ENCODE assay signal across 24 cellular contexts in the genomic region with DNA sequence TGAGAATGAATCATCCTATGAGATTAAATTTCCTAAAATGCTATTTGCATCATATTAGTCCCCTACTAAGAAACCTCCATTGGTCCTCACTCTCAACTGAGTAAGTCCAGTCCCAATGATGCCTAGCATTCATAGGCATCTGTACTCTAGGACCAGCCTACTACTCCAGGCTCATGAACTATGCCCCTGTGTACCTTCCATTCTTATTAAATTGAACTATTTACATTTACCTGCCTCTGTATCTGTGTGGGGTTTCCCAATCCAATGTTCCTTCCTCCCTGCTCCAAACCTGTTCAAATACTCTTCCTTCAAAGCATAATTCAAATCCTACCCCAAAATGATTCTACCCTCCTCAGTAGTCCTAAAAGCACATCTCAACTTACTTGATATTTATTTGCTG. TPM values are rescaled to one million over a fixed set of nuclear protein-coding genes. Genes with fewer than 3 reads are reported as not detected.
A peak's percentile ranks its signal among the peaks of the same experiment; 100 is the strongest.
DNase-seq lines count a peak whose midpoint lies in the region; ATAC-seq and TF ChIP-seq lines count a peak whose summit lies in the region.
"Had no signal": no experiment of that assay in that cellular context is flagged by ENCODE, and none has a peak within 500 bp of the region (broad histone marks: within the 10 kb centered on the region; RNA-seq: fewer than 3 reads in every experiment).

No MANE protein-coding gene starts in this region.

- H3F3A ChIP-seq in GM23248 (ENCODE audit: insufficient read depth): peaks cover 28% of the 10 kb centered on the region

- no peaks in the 10 kb centered on the region for H3K9me3 Mint-ChIP-seq in activated naive CD8-positive, alpha-beta T cell treated with anti-CD3 and anti-CD28 coated beads, Interleukin-2, amount 10 ng/mL, durations not matched to agents 7 days and 5 days
- no peaks in the 10 kb centered on the region for H3K9me3 Mint-ChIP-seq in naive thymus-derived CD4-positive, alpha-beta T cell
- H3K9me3 Mint-ChIP-seq: central memory CD8-positive, alpha-beta T cell had no signal

- POLR2A ChIA-PET in activated naive CD8-positive, alpha-beta T cell treated with anti-CD3 and anti-CD28 coated beads, Interleukin-2, amount 10 ng/mL, durations not matched to agents 7 days and 5 days (lab: Charles Lee): no interaction called here
- POLR2A ChIA-PET in naive thymus-derived CD4-positive, alpha-beta T cell (lab: Charles Lee): interaction anchor here (0.6 kb wide), 1 partner anchor 137 kb away, joined by 3 read pairs; no protein-coding TSS in a partner anchor

- H4K91ac ChIP-seq in neuronal stem cell (ENCODE audit: low read depth, low read length, poor library complexity): no peak overlapping the region

- in situ Hi-C loops in GM23248 (cut with MboI): no loop called here

- H3K9me3 ChIP-seq in BLaER1 treated with 17β-estradiol and CSF1 and Interleukin-3, amounts not matched to agents 10 nM and 100 nM (replicated peaks in 1 of 11): no peaks in the 10 kb centered on the region
- H3K9me3 ChIP-seq in GM23248 (ENCODE audit: low read depth): no peaks in the 10 kb centered on the region
- no peaks in the 10 kb centered on the region for H3K9me3 ChIP-seq in naive thymus-derived CD4-positive, alpha-beta T cell (ENCODE audit: control insufficient read depth in 2 of 3, low read length in 3 of 3)
- H3K9me3 ChIP-seq in prostate gland: no peaks in the 10 kb centered on the region
- no peaks in the 10 kb centered on the region for H3K9me3 ChIP-seq in neuronal stem cell (replicated peaks in 1 of 2; ENCODE audit: control insufficient read depth in 2 of 2, insufficient read depth in 1 of 2, low read depth in 1 of 2, low read length in 2 of 2)
- H3K9me3 ChIP-seq: Caco-2, left ventricle myocardium inferior, mucosa of descending colon, spleen, stomach, tibial nerve had no signal

- H3K4me3 ChIP-seq in BLaER1 treated with 17β-estradiol and CSF1 and Interleukin-3, amounts not matched to agents 10 nM and 100 nM: peak overlapping the region in 2 of 10 experiments; percentile 14 to 29; a peak in 2 of 20 replicates
- H3K4me3 ChIP-seq in GM23248: no peak overlapping the region
- H3K4me3 ChIP-seq in naive thymus-derived CD4-positive, alpha-beta T cell (ENCODE audit: low read length): no peak overlapping the region
- no peak overlapping the region for H3K4me3 ChIP-seq in prostate gland
- no peak overlapping the region for H3K4me3 ChIP-seq in neuronal stem cell (ENCODE audit: low read length in 2 of 2)
- H3K4me3 ChIP-seq: dorsolateral prefrontal cortex, left ventricle myocardium inferior, mucosa of descending colon, spleen, stomach, tibial nerve had no signal

- no peak overlapping the region for H2BK12ac ChIP-seq in neuronal stem cell (ENCODE audit: low read length)

- peaks cover 0 to 28% (median 20%) of the 10 kb centered on the region in 11 experiments; a peak in 14 of 22 replicates for H3K36me3 ChIP-seq in BLaER1 treated with 17β-estradiol and CSF1 and Interleukin-3, amounts not matched to agents 10 nM and 100 nM
- no peaks in the 10 kb centered on the region for H3K36me3 ChIP-seq in GM23248 (ENCODE audit: low read depth)
- H3K36me3 ChIP-seq in naive thymus-derived CD4-positive, alpha-beta T cell (ENCODE audit: control insufficient read depth in 2 of 3, insufficient read depth in 3 of 3, low read length in 3 of 3): peaks cover 0 to 3% (median 0%) of the 10 kb centered on the region in 3 experiments
- no peaks in the 10 kb centered on the region for H3K36me3 ChIP-seq in prostate gland
- H3K36me3 ChIP-seq in neuronal stem cell (replicated peaks in 1 of 2; ENCODE audit: control insufficient read depth in 2 of 2, insufficient read depth in 2 of 2, low read length in 2 of 2): peaks cover 0 to 3% of the 10 kb centered on the region in 2 donors
- H3K36me3 ChIP-seq: left ventricle myocardium inferior, spleen, stomach, tibial nerve had no signal

- H3K4me2 ChIP-seq in BLaER1 treated with 17β-estradiol and CSF1 and Interleukin-3, amounts not matched to agents 10 nM and 100 nM: peak overlapping the region; percentile 39 to 90 (median 86); a peak in 21 of 22 replicates
- H3K4me2 ChIP-seq in GM23248 (ENCODE audit: unreplicated experiment) (no peak overlapping the region), neuronal stem cell (ENCODE audit: insufficient read depth, low read length, poor library complexity, severe bottlenecking) (no peak overlapping the region)

- H3K4ac ChIP-seq in neuronal stem cell (ENCODE audit: low read length): no peak overlapping the region

- no peaks in the 10 kb centered on the region for H3K27me3 ChIP-seq in BLaER1 treated with 17β-estradiol and CSF1 and Interleukin-3, amounts not matched to agents 10 nM and 100 nM
- H3K27me3 ChIP-seq in GM23248 (replicated peaks; ENCODE audit: insufficient read depth) (no peaks in the 10 kb centered on the region), prostate gland (replicated peaks; ENCODE audit: insufficient read depth) (no peaks in the 10 kb centered on the region), neuronal stem cell (ENCODE audit: control insufficient read depth in 3 of 3, insufficient read depth in 3 of 3, low read depth in 1 of 3, low read length in 3 of 3) (no peaks in the 10 kb centered on the region)
- no peaks in the 10 kb centered on the region for H3K27me3 ChIP-seq in naive thymus-derived CD4-positive, alpha-beta T cell (ENCODE audit: control insufficient read depth in 2 of 2, insufficient read depth in 2 of 2, low read length in 2 of 2)
- H3K27me3 ChIP-seq: dorsolateral prefrontal cortex, spleen, stomach, tibial nerve had no signal

- intact Hi-C loops in naive thymus-derived CD4-positive, alpha-beta T cell (cut with micrococcal nuclease): loop anchor here in 1 of 2 donors (5.0 kb wide), 3 partner anchors 70 to 1470 kb away; partner anchors contain the start of gene RASGRP3
- intact Hi-C loops in prostate gland (cut with DNase I): no loop called here

- H3K4me1 ChIP-seq in BLaER1 treated with 17β-estradiol and CSF1 and Interleukin-3, amounts not matched to agents 10 nM and 100 nM: peaks cover 28 to 57% (median 33%) of the 10 kb centered on the region in 10 experiments
- H3K4me1 ChIP-seq in GM23248 (ENCODE audit: insufficient read depth) (peaks cover 23% of the 10 kb centered on the region), prostate gland (replicated peaks) (peaks cover 8% of the 10 kb centered on the region), neuronal stem cell (ENCODE audit: control insufficient read depth in 2 of 2, insufficient read depth in 1 of 2, low read depth in 1 of 2, low read length in 2 of 2) (peaks cover 0 to 2% of the 10 kb centered on the region in 2 donors)
- H3K4me1 ChIP-seq in naive thymus-derived CD4-positive, alpha-beta T cell (ENCODE audit: control insufficient read depth in 2 of 2, insufficient read depth in 2 of 2, low read length in 2 of 2): peaks cover 28 to 40% of the 10 kb centered on the region in 2 donors

- H3K4me1 Mint-ChIP-seq in activated naive CD8-positive, alpha-beta T cell treated with anti-CD3 and anti-CD28 coated beads, Interleukin-2, amount 10 ng/mL, durations not matched to agents 7 days and 5 days: peaks cover 40% of the 10 kb centered on the region
- peaks cover 52 to 78% (median 71%) of the 10 kb centered on the region in 7 donors for H3K4me1 Mint-ChIP-seq in naive thymus-derived CD4-positive, alpha-beta T cell

- no peak overlapping the region for H3K27ac ChIP-seq in BLaER1 treated with 17β-estradiol and CSF1 and Interleukin-3, amounts not matched to agents 10 nM and 100 nM
- H3K27ac ChIP-seq in GM23248 (no peak overlapping the region), prostate gland (no peak overlapping the region), neuronal stem cell (replicated peaks; ENCODE audit: low read length) (no peak overlapping the region)
- no peak overlapping the region for H3K27ac ChIP-seq in naive thymus-derived CD4-positive, alpha-beta T cell (ENCODE audit: low read depth, low read length)
- H3K27ac ChIP-seq: dorsolateral prefrontal cortex, left ventricle myocardium inferior, spleen, stomach, tibial nerve had no signal

- no peak overlapping the region for H3K18ac ChIP-seq in neuronal stem cell (ENCODE audit: low read length)

- peaks cover 76% of the 10 kb centered on the region for H3K79me2 ChIP-seq in GM23248 (ENCODE audit: insufficient read depth)

- peak; percentile 5 for DNase-seq in GM23248
- no peak for DNase-seq in activated naive CD8-positive, alpha-beta T cell treated with anti-CD3 and anti-CD28 coated beads, Interleukin-2, amount 10 ng/mL, durations not matched to agents 7 days and 5 days
- DNase-seq in naive thymus-derived CD4-positive, alpha-beta T cell: no peak
- no peak for DNase-seq in prostate gland (ENCODE audit: low spot score)
- DNase-seq in stimulated activated naive CD4-positive, alpha-beta T cell treated with Interleukin-2 at 50 U/mL for 16 hours (lab: John Stamatoyannopoulos, UW): no peak
- no peak for DNase-seq in neuronal stem cell (ENCODE audit: low spot score)
- no peak for DNase-seq in HuH-7.5 (ENCODE audit: low spot score)
- DNase-seq: activated effector memory CD4-positive, alpha-beta T cell treated with anti-CD3 and anti-CD28 coated beads, Interleukin-2, amount 50 U/mL, for 16 hours; anterior cingulate cortex; Caco-2; dorsolateral prefrontal cortex; left ventricle myocardium inferior; mucosa of descending colon; NCI-H1105 treated with DMSO at 0.1 percent for 48 hours; NCI-H2081; NCI-H446 treated with DMSO at 0.1 percent for 48 hours; SIG-M5; spleen; stimulated activated CD4-positive, alpha-beta T cell treated with anti-CD3 and anti-CD28 coated beads, Interleukin-4, amount 100 ng/mL, for 24 hours; stomach; T-helper 1 cell had no signal

- H4K20me1 ChIP-seq in BLaER1 treated with 17β-estradiol and CSF1 and Interleukin-3, amounts not matched to agents 10 nM and 100 nM: peaks cover 69 to 79% (median 76%) of the 10 kb centered on the region in 11 experiments
- 0 out of 2 replicates have a peak, but pooled peaks cover 8% of the 10 kb centered on the region for H4K20me1 ChIP-seq in GM23248 (ENCODE audit: insufficient read depth)

- H3K9ac ChIP-seq in BLaER1 treated with 17β-estradiol and CSF1 and Interleukin-3, amounts not matched to agents 10 nM and 100 nM: peak overlapping the region in 2 of 11 experiments; percentile 18 to 43; a peak in 3 of 22 replicates
- H3K9ac ChIP-seq in GM23248 (no peak overlapping the region), neuronal stem cell (ENCODE audit: low read depth, low read length, poor library complexity) (no peak overlapping the region)

- H3K23ac ChIP-seq in neuronal stem cell (ENCODE audit: low read depth, low read length, poor library complexity): no peak overlapping the region

- CTCF ChIA-PET in naive thymus-derived CD4-positive, alpha-beta T cell (lab: Charles Lee): no interaction called here

- ATAC-seq in activated naive CD8-positive, alpha-beta T cell treated with anti-CD3 and anti-CD28 coated beads, Interleukin-2, amount 10 ng/mL, durations not matched to agents 7 days and 5 days (ENCODE audit: low read depth): no peak
- no peak for ATAC-seq in naive thymus-derived CD4-positive, alpha-beta T cell
- ATAC-seq: mucosa of descending colon had no signal

- H3K79me1 ChIP-seq in neuronal stem cell (ENCODE audit: low read depth, low read length): peaks cover 3% of the 10 kb centered on the region

- TF ChIP-seq POLR2A in prostate gland (IDR thresholded peaks at IDR 0.05): no peak

- H3K4me3 Mint-ChIP-seq in activated naive CD8-positive, alpha-beta T cell treated with anti-CD3 and anti-CD28 coated beads, Interleukin-2, amount 10 ng/mL, durations not matched to agents 7 days and 5 days: peak overlapping the region; percentile 1
- peak overlapping the region in 9 of 10 donors; percentile 1 to 87 (median 16) for H3K4me3 Mint-ChIP-seq in naive thymus-derived CD4-positive, alpha-beta T cell
- H3K4me3 Mint-ChIP-seq: central memory CD8-positive, alpha-beta T cell had no signal

- H2AK5ac ChIP-seq in neuronal stem cell (ENCODE audit: low read depth, low read length): no peak overlapping the region

- H4K8ac ChIP-seq in neuronal stem cell (ENCODE audit: low read depth, low read length): no peak overlapping the region

- no peak overlapping the region for H2BK5ac ChIP-seq in neuronal stem cell (ENCODE audit: low read length)

- no peaks in the 10 kb centered on the region for H3K27me3 Mint-ChIP-seq in activated naive CD8-positive, alpha-beta T cell treated with anti-CD3 and anti-CD28 coated beads, Interleukin-2, amount 10 ng/mL, durations not matched to agents 7 days and 5 days
- peaks cover 0 to 3% (median 0%) of the 10 kb centered on the region in 5 donors for H3K27me3 Mint-ChIP-seq in naive thymus-derived CD4-positive, alpha-beta T cell
- H3K27me3 Mint-ChIP-seq: central memory CD8-positive, alpha-beta T cell had no signal

- no peak overlapping the region for H3K14ac ChIP-seq in neuronal stem cell (ENCODE audit: low read length)

- no peaks in the 10 kb centered on the region for H3K9me2 ChIP-seq in GM23248 (ENCODE audit: insufficient read depth)

- TF ChIP-seq CTCF in prostate gland (IDR thresholded peaks at IDR 0.05): no peak

- H3K36me3 Mint-ChIP-seq in activated naive CD8-positive, alpha-beta T cell treated with anti-CD3 and anti-CD28 coated beads, Interleukin-2, amount 10 ng/mL, durations not matched to agents 7 days and 5 days: peaks cover 15% of the 10 kb centered on the region
- peaks cover 0 to 12% (median 8%) of the 10 kb centered on the region in 5 donors for H3K36me3 Mint-ChIP-seq in naive thymus-derived CD4-positive, alpha-beta T cell

- H3K27ac Mint-ChIP-seq in activated naive CD8-positive, alpha-beta T cell treated with anti-CD3 and anti-CD28 coated beads, Interleukin-2, amount 10 ng/mL, durations not matched to agents 7 days and 5 days: peak overlapping the region; percentile 2
- no peak overlapping the region for H3K27ac Mint-ChIP-seq in naive thymus-derived CD4-positive, alpha-beta T cell

- H2BK120ac ChIP-seq in neuronal stem cell (ENCODE audit: low read depth, low read length): no peak overlapping the region

- H2AFZ ChIP-seq in GM23248: no peak overlapping the region
- no peak overlapping the region for H2AFZ ChIP-seq in neuronal stem cell (ENCODE audit: low read length)

- no peak overlapping the region for H2BK15ac ChIP-seq in neuronal stem cell (ENCODE audit: low read length)

RNA-seq across cellular contexts. Expression of gene MEMO1, which starts 3.8 kb away (rescaled TPM):
- total RNA-seq in GM23248 (2014; rRNA removed; shearing (Covaris generic)): 29.8 and 46.3 TPM in 2 replicates
- 36.2 and 43.7 TPM in 2 replicates for polyA plus RNA-seq in GM23248 (2016; fragmentation: Nextera tagmentation; extraction: Ambion mirVana)
- total RNA-seq in activated naive CD8-positive, alpha-beta T cell treated with anti-CD3 and anti-CD28 coated beads, Interleukin-2, amount 10 ng/mL, durations not matched to agents 7 days and 5 days: 10 to 100 TPM; 43.5 to 43.8 TPM
- total RNA-seq in naive thymus-derived CD4-positive, alpha-beta T cell: 10 to 100 TPM; 44.5 to 49.2 (median 47.9) TPM
- polyA plus RNA-seq in naive thymus-derived CD4-positive, alpha-beta T cell: 10 to 100 TPM; 18.7 to 27.8 TPM
- total RNA-seq in prostate gland: 10 to 100 TPM; 25.7 to 38.7 TPM
- polyA plus RNA-seq in neuronal stem cell (2013, experiment 1 of 2): 24.6 TPM
- polyA plus RNA-seq in neuronal stem cell (2013, experiment 2 of 2): 24.7 TPM

RNA-seq across cellular contexts. Expression of gene DPY30, which starts 32.6 kb away (rescaled TPM):
- total RNA-seq in GM23248 (2014; rRNA removed; shearing (Covaris generic)): 57.8 and 65.6 TPM in 2 replicates
- polyA plus RNA-seq in GM23248 (2016; fragmentation: Nextera tagmentation; extraction: Ambion mirVana): 147 and 159 TPM in 2 replicates
- total RNA-seq in activated naive CD8-positive, alpha-beta T cell treated with anti-CD3 and anti-CD28 coated beads, Interleukin-2, amount 10 ng/mL, durations not matched to agents 7 days and 5 days: 10 to 100 TPM; 57.8 to 66.7 TPM
- total RNA-seq in naive thymus-derived CD4-positive, alpha-beta T cell: 10 to 100 TPM; 21.4 to 61.9 (median 45.6) TPM
- polyA plus RNA-seq in naive thymus-derived CD4-positive, alpha-beta T cell: 100 to 1,000 TPM; 150 to 169 TPM
- 10 to 100 TPM; 36.5 to 93.3 TPM for total RNA-seq in prostate gland
- polyA plus RNA-seq in neuronal stem cell (2013, experiment 1 of 2): 192 TPM
- 194 TPM for polyA plus RNA-seq in neuronal stem cell (2013, experiment 2 of 2)

RNA-seq across cellular contexts. Expression of gene SPAST, which starts 56.4 kb away (rescaled TPM):
- 17.1 and 30.0 TPM in 2 replicates for total RNA-seq in GM23248 (2014; rRNA removed; shearing (Covaris generic))
- 5.5 and 6.6 TPM in 2 replicates for polyA plus RNA-seq in GM23248 (2016; fragmentation: Nextera tagmentation; extraction: Ambion mirVana)
- 10 to 100 TPM; 18.8 to 19.2 TPM for total RNA-seq in activated naive CD8-positive, alpha-beta T cell treated with anti-CD3 and anti-CD28 coated beads, Interleukin-2, amount 10 ng/mL, durations not matched to agents 7 days and 5 days
- 10 to 100 TPM; 16.3 to 21.0 (median 20.3) TPM for total RNA-seq in naive thymus-derived CD4-positive, alpha-beta T cell
- polyA plus RNA-seq in naive thymus-derived CD4-positive, alpha-beta T cell: 10 to 100 TPM; 11.0 to 12.1 TPM
- 10 to 100 TPM; 19.4 to 28.1 TPM for total RNA-seq in prostate gland
- polyA plus RNA-seq in neuronal stem cell (2013, experiment 1 of 2): 18.8 TPM
- polyA plus RNA-seq in neuronal stem cell (2013, experiment 2 of 2): 20.5 TPM

Comparison
In these comparisons a context has a peak if more than half of its experiments do, and no peak if none do; other contexts are left out.
1. H3K4me2 ChIP-seq: peak in BLaER1 treated with 17β-estradiol and CSF1 and Interleukin-3, amounts not matched to agents 10 nM and 100 nM (11 of 11); none in GM23248 (single experiment) and neuronal stem cell (single experiment).